Comparison of ENCODE assay signal across 12 cellular contexts in genomic region chr20:64257107-64257757, GRCh38. TPM values are rescaled to one million over a fixed set of nuclear protein-coding genes. Genes with fewer than 3 reads are reported as not detected.
DNase-seq lines count a peak whose midpoint lies in the region; ATAC-seq, FAIRE-seq and TF ChIP-seq lines count a peak whose summit lies in the region.
"Had no signal": no experiment of that assay in that cellular context is flagged by ENCODE, and none has a peak within 500 bp of the region (broad histone marks: within the 10 kb centered on the region; RNA-seq: fewer than 3 reads in every experiment).

No MANE protein-coding gene starts in this region.

- SMC1A ChIA-PET in GM12878 (lab: Charles Lee; ENCODE audit: uncharacterized antibody, unreplicated experiment) = interaction anchor here (0.5 to 1.9 kb wide), 4 partner anchors 11 to 532 kb away, joined by 3 to 6 read pairs (median 4); no protein-coding TSS in a partner anchor

- POLR2A ChIA-PET in GM12878 (lab: Charles Lee) = no interaction called here

- WGBS in GM12878 (ENCODE audit: insufficient coverage, insufficient replicate concordance, low lambda C conversion rate, missing lambda C conversion rate) = 98% methylated on average over 13 of the region's 13 CpGs

- BruUV-seq in GM12878 (replicated peaks; lab: Mats Ljungman, UMichigan) = no TSS peak

- DNase-seq in Right ventricle myocardium inferior (ENCODE audit: missing footprints) (no peak), cardiac septum (ENCODE audit: low spot score) (no peak), GM12878 (ENCODE audit: low read depth, low spot score) (no peak), lower lobe of right lung (no peak), upper lobe of right lung (no peak), OCI-M2 (lab: John Stamatoyannopoulos, UW; ENCODE audit: unreplicated experiment) (no peak)
- DNase-seq: islet precursor cell; KG1; NK-92 treated with Interleukin-12 subunit alpha and Interleukin-12 subunit beta, amount 100 ng/mL, for 24 hours had no signal

- peaks cover 14% of the 10 kb centered on the region for H3K79me2 ChIP-seq in GM12878 (ENCODE audit: control insufficient read depth, insufficient read depth, low read length)

- no peak for TF ChIP-seq EP300 in GM12878 (IDR thresholded peaks at IDR 0.05; ENCODE audit: borderline replicate concordance in 1 of 2, control insufficient read depth in 1 of 2, low read depth in 2 of 2, low read length in 2 of 2)

- intact Hi-C loops in Right ventricle myocardium inferior (cut with DNase I) = loop anchor here (2.0 kb wide), 1 partner anchor 24 kb away; no protein-coding TSS in a partner anchor
- intact Hi-C loops in cardiac septum (cut with DNase I) = loop anchor here (5.0 kb wide), 1 partner anchor 1040 kb away; the partner anchor contains the start of gene YTHDF1
- intact Hi-C loops in GM12878 (cut with micrococcal nuclease; ENCODE audit: unreplicated experiment) = no loop called here
- intact Hi-C loops in lower lobe of right lung (cut with DNase I) = no loop called here
- intact Hi-C loops in upper lobe of right lung (cut with DNase I) = no loop called here

- H3K27me3 ChIP-seq in GM12878 (replicated peaks in 1 of 2; ENCODE audit: control insufficient read depth in 2 of 2, insufficient read depth in 2 of 2, low read length in 1 of 2) = no peaks in the 10 kb centered on the region
- H3K27me3 ChIP-seq in lower lobe of right lung (ENCODE audit: low read depth) = no peaks in the 10 kb centered on the region
- H3K27me3 ChIP-seq in upper lobe of right lung = no peaks in the 10 kb centered on the region

- no peak for TF ChIP-seq RAD21 in GM12878 (IDR thresholded peaks at IDR 0.05; ENCODE audit: insufficient read depth, low read depth, low read length)

- no peaks in the 10 kb centered on the region for H3K9me3 ChIP-seq in GM12878 (replicated peaks; ENCODE audit: control insufficient read depth, insufficient read depth, low read length)
- H3K9me3 ChIP-seq in lower lobe of right lung = no peaks in the 10 kb centered on the region
- H3K9me3 ChIP-seq in upper lobe of right lung = no peaks in the 10 kb centered on the region

- no peak overlapping the region for H2AFZ ChIP-seq in GM12878 (ENCODE audit: control insufficient read depth, low read depth, low read length)

- in situ Hi-C loops in GM12878 (cut with MboI) = no loop called here

- H3K27ac ChIP-seq in GM12878 (ENCODE audit: control insufficient read depth, insufficient read depth) (no peak overlapping the region), lower lobe of right lung (no peak overlapping the region), upper lobe of right lung (no peak overlapping the region)

- H3K36me3 ChIP-seq in GM12878 (ENCODE audit: control insufficient read depth in 2 of 2, insufficient read depth in 2 of 2, low read length in 1 of 2) (peaks cover 0 to 3% of the 10 kb centered on the region in 2 experiments; a peak in 1 of 4 replicates), lower lobe of right lung (peaks cover 12% of the 10 kb centered on the region), upper lobe of right lung (no peaks in the 10 kb centered on the region)

- TF ChIP-seq CTCF in GM12878 (IDR thresholded peaks at IDR 0.05 in 2 of 3, conservative IDR thresholded peaks at IDR 0.05 in 1 of 3; ENCODE audit: control insufficient read depth in 2 of 3, extremely low read depth in 1 of 3, insufficient read depth in 1 of 3, low read depth in 3 of 3, low read length in 3 of 3) = no peak
- no peak for TF ChIP-seq CTCF in lower lobe of right lung (IDR thresholded peaks at IDR 0.05)
- no peak for TF ChIP-seq CTCF in upper lobe of right lung (IDR thresholded peaks at IDR 0.05)

- H4K20me1 ChIP-seq in GM12878 (ENCODE audit: control insufficient read depth, insufficient read depth) = no peaks in the 10 kb centered on the region

- FAIRE-seq in GM12878 (lab: Jason Lieb, UNC) = no peak
- FAIRE-seq: colon had no signal

- CTCF ChIA-PET in GM12878 (lab: Yijun Ruan, JAX) = interaction anchor here (1.4 to 9.3 kb wide), 4 partner anchors 11 to 33 kb away, joined by 3 to 99 read pairs (median 16); no protein-coding TSS in a partner anchor

- no peak overlapping the region for H3K4me2 ChIP-seq in GM12878 (ENCODE audit: control insufficient read depth, insufficient read depth)

- no peak for TF ChIP-seq POLR2A in GM12878 (IDR thresholded peaks at IDR 0.05; ENCODE audit: low read depth, low read length)

- peak; percentile 51 for ATAC-seq in Right ventricle myocardium inferior
- ATAC-seq in GM12878 = no peak
- no peak for ATAC-seq in lower lobe of right lung
- ATAC-seq in upper lobe of right lung = no peak
- ATAC-seq in GM18511 (IDR thresholded peaks at IDR 0.05; ENCODE audit: unreplicated experiment) = no peak
- no peak for ATAC-seq in GM18519 (IDR thresholded peaks at IDR 0.05; ENCODE audit: low FRiP score, unreplicated experiment)

- H3K4me3 ChIP-seq in GM12878 (peak overlapping the region; percentile 78; the same call in 1 of the 2 replicates), lower lobe of right lung (peak overlapping the region; percentile 74), upper lobe of right lung (peak overlapping the region; percentile 83)

- H3K9ac ChIP-seq in GM12878 (ENCODE audit: control insufficient read depth, insufficient read depth, low read length) = no peak overlapping the region

- H3K4me1 ChIP-seq in GM12878 (ENCODE audit: control insufficient read depth, insufficient read depth, low read length) (peaks cover 19% of the 10 kb centered on the region), lower lobe of right lung (peaks cover 49% of the 10 kb centered on the region), upper lobe of right lung (peaks cover 42% of the 10 kb centered on the region)

- RAD21 ChIA-PET in GM12878 (lab: Charles Lee; ENCODE audit: unreplicated experiment) = no interaction called here

TF ChIP-seq in GM12878, 131 proteins besides CTCF, POLR2A, EP300 and RAD21 (continues in another document):
- TF ChIP-seq SREBF2 (IDR thresholded peaks at IDR 0.05; ENCODE audit: low read length) (no peak), ZNF24 (IDR thresholded peaks at IDR 0.05) (no peak), RB1 (IDR thresholded peaks at IDR 0.05; ENCODE audit: borderline replicate concordance) (no peak), ZBED1 (IDR thresholded peaks at IDR 0.05; ENCODE audit: borderline replicate concordance) (no peak), CHD4 (IDR thresholded peaks at IDR 0.05) (no peak), NRF1 (conservative IDR thresholded peaks at IDR 0.05; ENCODE audit: low read depth, low read length) (no peak), ZNF622 (IDR thresholded peaks at IDR 0.05) (no peak), CBX3 (IDR thresholded peaks at IDR 0.05; ENCODE audit: borderline replicate concordance, low read depth) (no peak), SUPT20H (IDR thresholded peaks at IDR 0.05; ENCODE audit: borderline replicate concordance, control insufficient read depth, low read depth, low read length) (no peak), STAT3 (IDR thresholded peaks at IDR 0.05; ENCODE audit: low read depth, low read length) (no peak), ZNF592 (IDR thresholded peaks at IDR 0.05) (no peak)

RNA-seq across cellular contexts. Expression of gene PCMTD2, which starts 1.7 kb away (rescaled TPM):
- 71.0 TPM for total RNA-seq in Right ventricle myocardium inferior
- total RNA-seq in cardiac septum = 46.9 TPM
- 67.7 and 69.6 TPM in 2 replicates for total RNA-seq in GM12878 (2013; cell fraction: nucleolus; rRNA removed)
- 18.2 and 19.3 TPM in 2 replicates for total RNA-seq in GM12878 (2014; rRNA removed)
- total RNA-seq in GM12878 (2014; rRNA removed; fragmentation: Illumina TruSeq; extraction: Trizol) = 14.8 and 16.8 TPM in 2 replicates
- total RNA-seq in GM12878 (2021) = 23.4 and 26.9 TPM in 2 replicates
- 10.9 TPM for polyA plus RNA-seq in GM12878 (2011; ENCODE audit: low read depth)
- polyA plus RNA-seq in GM12878 (2011; rRNA removed) = 36.8 and 53.4 TPM in 2 replicates
- 23.2 and 23.8 TPM in 2 replicates for polyA plus RNA-seq in GM12878 (2011; cell fraction: cytosol; rRNA removed)
- 32.1 and 32.6 TPM in 2 replicates for polyA plus RNA-seq in GM12878 (2011; cell fraction: nucleus; rRNA removed)
- 17.7 and 21.4 TPM in 2 replicates for polyA plus RNA-seq in GM12878 (2012)
- 26.9 and 32.7 TPM in 2 replicates for polyA plus RNA-seq in GM12878 (2014; fragmentation: Illumina TruSeq; extraction: Trizol)
- polyA plus RNA-seq in GM12878 (2014; fragmentation: Nextera tagmentation; extraction: Ambion mirVana) = 10 to 100 TPM in 1 of 2 experiments, 1 to 10 TPM in 1; 6.8 to 12.6 TPM
- 25.3 and 33.5 TPM in 2 replicates for polyA plus RNA-seq in GM12878 (2014; rRNA removed)
- 10 to 100 TPM; 13.3 to 13.6 TPM for polyA plus RNA-seq in GM12878 (2016; fragmentation: Nextera tagmentation; extraction: Ambion mirVana)
- polyA minus RNA-seq in GM12878 (2011; rRNA and poly(A)+ RNA removed) = 19.8 and 23.6 TPM in 2 replicates
- polyA minus RNA-seq in GM12878 (2011; cell fraction: cytosol; rRNA and poly(A)+ RNA removed) = 11.9 and 13.5 TPM in 2 replicates
- 9.2 and 14.6 TPM in 2 replicates for polyA minus RNA-seq in GM12878 (2011; cell fraction: nucleus; rRNA and poly(A)+ RNA removed)
- total RNA-seq in lower lobe of right lung = 65.8 TPM
- total RNA-seq in upper lobe of right lung = 58.8 TPM

Comparison
In these comparisons a context has a peak if more than half of its experiments do, and no peak if none do; other contexts are left out.
1. intact Hi-C loops: an anchor here in Right ventricle myocardium inferior (2.0 kb wide) and cardiac septum (5.0 kb wide); none called in GM12878, lower lobe of right lung and upper lobe of right lung.